Comparison of ENCODE assay signal across 10 cellular contexts in the genomic region with DNA sequence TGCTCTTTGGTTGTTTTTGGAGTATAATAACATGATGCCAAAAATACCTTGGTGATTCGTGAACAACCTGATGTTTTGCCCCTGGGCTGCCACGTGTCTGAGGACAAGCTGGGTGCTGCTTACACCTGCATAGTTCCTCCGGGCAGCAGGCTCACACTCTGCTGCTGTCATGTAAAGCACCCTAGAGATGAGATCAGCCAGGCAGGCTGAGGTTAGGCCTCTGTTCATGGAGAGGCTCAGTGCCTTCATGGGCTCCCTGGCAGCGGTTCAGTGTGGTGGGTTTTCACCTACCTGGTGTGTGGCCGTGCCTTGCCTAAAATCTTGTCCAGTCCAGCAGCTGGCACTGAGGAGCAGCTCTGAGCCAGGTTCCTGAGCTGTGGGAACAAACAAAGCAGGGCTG.
DNase-seq lines count a peak whose midpoint lies in the region; ATAC-seq and TF ChIP-seq lines count a peak whose summit lies in the region.
"Had no signal": no experiment of that assay in that cellular context is flagged by ENCODE, and none has a peak within 500 bp of the region (broad histone marks: within the 10 kb centered on the region; RNA-seq: fewer than 3 reads in every experiment).

No MANE protein-coding gene starts in this region.

- peaks cover 66% of the 10 kb centered on the region for H3K4me1 ChIP-seq in CD8-positive, alpha-beta T cell (ENCODE audit: insufficient read depth, low read length)
- H3K4me1 ChIP-seq in hepatocyte (ENCODE audit: insufficient read depth) = peaks cover 18% of the 10 kb centered on the region

- ATAC-seq in CD8-positive, alpha-beta T cell = no peak
- ATAC-seq in GM18502 (IDR thresholded peaks at IDR 0.05; ENCODE audit: poor library complexity, unreplicated experiment) (peak; percentile 32), GM19452 (IDR thresholded peaks at IDR 0.05; ENCODE audit: unreplicated experiment) (no peak)

- intact Hi-C loops in CD8-positive, alpha-beta T cell (cut with DNase I, micrococcal nuclease) = loop anchor here (1.0 to 10.0 kb wide), 8 partner anchors 30 to 458 kb away; partner anchors contain the start of gene SYTL3 (in 1 of the 2)
- intact Hi-C loops in posterior cingulate gyrus (cut with DNase I) = loop anchor here (1.0 to 10.0 kb wide), 2 partner anchors 63 to 100 kb away; partner anchors contain the start of gene RSPH3

- no peaks in the 10 kb centered on the region for H3K36me3 ChIP-seq in CD8-positive, alpha-beta T cell (ENCODE audit: insufficient read depth, low read length)
- H3K36me3 ChIP-seq in SU-DHL-6 (ENCODE audit: low read length) (no peaks in the 10 kb centered on the region), hepatocyte (replicated peaks; ENCODE audit: insufficient read depth, low read depth) (no peaks in the 10 kb centered on the region)
- H3K36me3 ChIP-seq: suprapubic skin had no signal

- peaks cover 36% of the 10 kb centered on the region for H3F3A ChIP-seq in SU-DHL-6 (ENCODE audit: insufficient read depth)

- POLR2A ChIA-PET in CD8-positive, alpha-beta T cell (lab: Charles Lee) = interaction anchor here (0.8 to 3.3 kb wide), 8 partner anchors 25 to 105 kb away, joined by 3 to 35 read pairs (median 3); partner anchors contain the start of gene RSPH3

- H3K27me3 Mint-ChIP-seq in CD8-positive, alpha-beta T cell (ENCODE audit: low read depth) = no peaks in the 10 kb centered on the region
- peaks cover 2% of the 10 kb centered on the region for H3K27me3 Mint-ChIP-seq in glutamatergic neuron (ENCODE audit: unreplicated experiment)

- H4K20me1 ChIP-seq in SU-DHL-6 (ENCODE audit: low read depth, low read length) (no peaks in the 10 kb centered on the region), hepatocyte (ENCODE audit: insufficient read depth, poor library complexity, severe bottlenecking) (no peaks in the 10 kb centered on the region)

- H3K9ac ChIP-seq in SU-DHL-6 (ENCODE audit: low read length) = peak overlapping the region; percentile 55

- H3K27ac Mint-ChIP-seq in CD8-positive, alpha-beta T cell = peak overlapping the region; percentile 84
- H3K27ac Mint-ChIP-seq in glutamatergic neuron (ENCODE audit: unreplicated experiment) = no peak overlapping the region

- WGBS in hepatocyte (ENCODE audit: low lambda C conversion rate, missing lambda C conversion rate) = 73% methylated on average over 5 of the region's 5 CpGs

- peak in 2 of 7 experiments; percentile 32 to 40 for DNase-seq in CD8-positive, alpha-beta T cell
- no peak for DNase-seq in hepatocyte (ENCODE audit: low spot score)
- DNase-seq in glutamatergic neuron = no peak
- no peak for DNase-seq in posterior cingulate gyrus
- no peak for DNase-seq in GM20000 (ENCODE audit: low spot score)
- DNase-seq: NCI-H2081 had no signal

- H3K9me2 ChIP-seq in SU-DHL-6 (replicated peaks; ENCODE audit: insufficient read depth, low read length) (no peaks in the 10 kb centered on the region), hepatocyte (replicated peaks; ENCODE audit: insufficient read depth) (no peaks in the 10 kb centered on the region)

- H3K4me1 Mint-ChIP-seq in CD8-positive, alpha-beta T cell (ENCODE audit: low read depth) = peaks cover 76% of the 10 kb centered on the region
- H3K4me1 Mint-ChIP-seq in glutamatergic neuron (ENCODE audit: low read depth, unreplicated experiment) = peaks cover 28% of the 10 kb centered on the region

- TF ChIP-seq CTCF in CD8-positive, alpha-beta T cell (IDR thresholded peaks at IDR 0.05) = no peak
- no peak for TF ChIP-seq CTCF in SU-DHL-6 (IDR thresholded peaks at IDR 0.05; ENCODE audit: insufficient read depth, low read length, poor library complexity, severe bottlenecking)
- no peak for TF ChIP-seq CTCF in hepatocyte (IDR thresholded peaks at IDR 0.05; ENCODE audit: poor library complexity)
- no peak for TF ChIP-seq CTCF in glutamatergic neuron (IDR thresholded peaks at IDR 0.05; ENCODE audit: partially characterized antibody, unreplicated experiment)
- no peak for TF ChIP-seq CTCF in GM20000 (IDR thresholded peaks at IDR 0.05; ENCODE audit: extremely low read depth, missing control alignments)

- H3K9me3 Mint-ChIP-seq in CD8-positive, alpha-beta T cell = no peaks in the 10 kb centered on the region
- H3K9me3 Mint-ChIP-seq in glutamatergic neuron (ENCODE audit: unreplicated experiment) = no peaks in the 10 kb centered on the region

- peak overlapping the region; percentile 50 for H3K4me3 Mint-ChIP-seq in CD8-positive, alpha-beta T cell
- H3K4me3 Mint-ChIP-seq in glutamatergic neuron (ENCODE audit: unreplicated experiment) = no peak overlapping the region

- no peak overlapping the region for H3K27ac ChIP-seq in CD8-positive, alpha-beta T cell (ENCODE audit: low read depth, low read length)
- H3K27ac ChIP-seq in SU-DHL-6 (ENCODE audit: low read depth, low read length) (peak overlapping the region; percentile 98), hepatocyte (peak overlapping the region; percentile 74)
- H3K27ac ChIP-seq: suprapubic skin had no signal

- CTCF ChIA-PET in CD8-positive, alpha-beta T cell (lab: Charles Lee) = interaction anchor here (1.0 to 21.4 kb wide), 19 partner anchors 8 to 133 kb away, joined by 3 to 486 read pairs (median 13); partner anchors contain the start of genes RSPH3 and TAGAP

- H3K9me3 ChIP-seq in CD8-positive, alpha-beta T cell (ENCODE audit: low read length) = no peaks in the 10 kb centered on the region
- H3K9me3 ChIP-seq in SU-DHL-6 (ENCODE audit: insufficient read depth, low read length) = no peaks in the 10 kb centered on the region
- H3K9me3 ChIP-seq in hepatocyte (ENCODE audit: low read depth) = no peaks in the 10 kb centered on the region
- H3K9me3 ChIP-seq: suprapubic skin had no signal

- no peak overlapping the region for H3K4me3 ChIP-seq in CD8-positive, alpha-beta T cell (ENCODE audit: low read depth, low read length)
- H3K4me3 ChIP-seq in SU-DHL-6 (ENCODE audit: insufficient read depth, low read length, poor library complexity, severe bottlenecking) (peak overlapping the region; percentile 2), hepatocyte (no peak overlapping the region)
- H3K4me3 ChIP-seq: suprapubic skin had no signal

- no peaks in the 10 kb centered on the region for H3K79me2 ChIP-seq in SU-DHL-6 (ENCODE audit: insufficient read depth, low read length)
- no peaks in the 10 kb centered on the region for H3K79me2 ChIP-seq in hepatocyte

- no peaks in the 10 kb centered on the region for H3K27me3 ChIP-seq in CD8-positive, alpha-beta T cell (ENCODE audit: insufficient read depth, low read length)
- no peaks in the 10 kb centered on the region for H3K27me3 ChIP-seq in SU-DHL-6 (ENCODE audit: low read length)
- no peaks in the 10 kb centered on the region for H3K27me3 ChIP-seq in hepatocyte

- H3K4me2 ChIP-seq in SU-DHL-6 (ENCODE audit: low read depth, low read length, poor library complexity, severe bottlenecking) (peak overlapping the region; percentile 68), hepatocyte (no peak overlapping the region)

- H2AFZ ChIP-seq in SU-DHL-6 (ENCODE audit: low read depth, low read length, severe bottlenecking) (peak overlapping the region; percentile 13), hepatocyte (no peak overlapping the region)

- no peaks in the 10 kb centered on the region for H3K36me3 Mint-ChIP-seq in CD8-positive, alpha-beta T cell
- H3K36me3 Mint-ChIP-seq in glutamatergic neuron (ENCODE audit: unreplicated experiment) = no peaks in the 10 kb centered on the region
